In genomic region chr18:9934274-9934673, GRCh38 we compare ENCODE assay signal across 17 cellular contexts. TPM values are rescaled to one million over a fixed set of nuclear protein-coding genes. Genes with fewer than 3 reads are reported as not detected.
A peak's percentile ranks its signal among the peaks of the same experiment; 100 is the strongest.
DNase-seq lines count a peak whose midpoint lies in the region; ATAC-seq and TF ChIP-seq lines count a peak whose summit lies in the region.
"Had no signal": no experiment of that assay in that cellular context is flagged by ENCODE, and none has a peak within 500 bp of the region (broad histone marks: within the 10 kb centered on the region; RNA-seq: fewer than 3 reads in every experiment).

No MANE protein-coding gene starts in this region.

- no peak overlapping the region for H3K9ac ChIP-seq in SK-N-MC (ENCODE audit: insufficient read length)
- no peak overlapping the region for H3K9ac ChIP-seq in colonic mucosa (ENCODE audit: low read depth in 2 of 2, low read length in 2 of 2)
- H3K9ac ChIP-seq: GM23248 had no signal

- DNase-seq in activated naive CD4-positive, alpha-beta T cell treated with Interleukin-2 at 50 U/mL for 16 hours, result no peak
- DNase-seq in SK-N-MC (ENCODE audit: low read depth, low spot score), result no peak
- no peak for DNase-seq in left lung
- DNase-seq in psoas muscle, result no peak
- no peak for DNase-seq in colonic mucosa
- DNase-seq in RPMI8226, result no peak
- DNase-seq in foreskin keratinocyte, result no peak
- DNase-seq: 8988T, DND-41, GM23248, NCI-H1105, NCI-H1694, NCI-H2081 treated with DMSO at 0.1 percent for 48 hours, SHP77 had no signal

- no peak for ATAC-seq in left lung
- ATAC-seq in psoas muscle, result no peak
- no peak for ATAC-seq in foreskin keratinocyte

- no peak overlapping the region for H3K4me3 Mint-ChIP-seq in activated naive CD4-positive, alpha-beta T cell treated with anti-CD3 and anti-CD28 coated beads, Interleukin-2, amount 50 U/mL, for 24 hours
- H3K4me3 Mint-ChIP-seq: B cell had no signal

- H3K27me3 ChIP-seq in left lung (no peaks in the 10 kb centered on the region), psoas muscle (ENCODE audit: insufficient read depth in 3 of 3, low read length in 2 of 3) (no peaks in the 10 kb centered on the region), colonic mucosa (no peaks in the 10 kb centered on the region), foreskin keratinocyte (no peaks in the 10 kb centered on the region)

- TF ChIP-seq CTCF in left lung (IDR thresholded peaks at IDR 0.05) (no peak), psoas muscle (IDR thresholded peaks at IDR 0.05) (no peak), colonic mucosa (IDR thresholded peaks at IDR 0.05) (no peak), foreskin keratinocyte (conservative IDR thresholded peaks at IDR 0.05) (no peak)

- H3K4me1 Mint-ChIP-seq in activated naive CD4-positive, alpha-beta T cell treated with anti-CD3 and anti-CD28 coated beads, Interleukin-2, amount 50 U/mL, for 24 hours, result peaks cover 42% of the 10 kb centered on the region

- peaks cover 11% of the 10 kb centered on the region for H3K36me3 Mint-ChIP-seq in activated naive CD4-positive, alpha-beta T cell treated with anti-CD3 and anti-CD28 coated beads, Interleukin-2, amount 50 U/mL, for 24 hours

- H3K36me3 ChIP-seq in SK-N-MC (ENCODE audit: insufficient read depth, low read length) (peaks cover 68% of the 10 kb centered on the region), left lung (peaks cover 5 to 60% of the 10 kb centered on the region in 2 donors), psoas muscle (ENCODE audit: insufficient read depth in 1 of 2, low read depth in 1 of 2) (peaks cover 2 to 58% of the 10 kb centered on the region in 2 donors), colonic mucosa (no peaks in the 10 kb centered on the region)

- H3K4me1 ChIP-seq in left lung, result peaks cover 9 to 39% of the 10 kb centered on the region in 2 donors
- H3K4me1 ChIP-seq in psoas muscle, result peaks cover 35% of the 10 kb centered on the region
- no peaks in the 10 kb centered on the region for H3K4me1 ChIP-seq in colonic mucosa
- peaks cover 10% of the 10 kb centered on the region for H3K4me1 ChIP-seq in foreskin keratinocyte

- intact Hi-C loops in left lung (cut with DNase I) (no loop called here), psoas muscle (cut with DNase I) (no loop called here), colonic mucosa (cut with DNase I) (no loop called here)

- H3K9me3 ChIP-seq in SK-N-MC (ENCODE audit: low read depth, low read length) (no peaks in the 10 kb centered on the region), left lung (no peaks in the 10 kb centered on the region), psoas muscle (no peaks in the 10 kb centered on the region), colonic mucosa (no peaks in the 10 kb centered on the region)

- 0 out of 2 replicates have a peak overlapping the region, but pooled peaks have one; percentile 22 for H3K27ac ChIP-seq in SK-N-MC
- peak overlapping the region; percentile 22 to 26 for H3K27ac ChIP-seq in left lung
- H3K27ac ChIP-seq in psoas muscle, result peak overlapping the region; percentile 62
- no peak overlapping the region for H3K27ac ChIP-seq in colonic mucosa
- H3K27ac ChIP-seq in foreskin keratinocyte, result no peak overlapping the region
- H3K27ac ChIP-seq: GM23248 had no signal

- 77 to 92% (median 79%) methylated on average over 3 of the region's 3 CpGs for WGBS in psoas muscle, 3 donors

- H3K27me3 Mint-ChIP-seq in activated naive CD4-positive, alpha-beta T cell treated with anti-CD3 and anti-CD28 coated beads, Interleukin-2, amount 50 U/mL, for 24 hours, result no peaks in the 10 kb centered on the region
- H3K27me3 Mint-ChIP-seq: B cell had no signal

- H3K4me3 ChIP-seq in SK-N-MC (no peak overlapping the region), left lung (no peak overlapping the region), psoas muscle (no peak overlapping the region), colonic mucosa (no peak overlapping the region)
- H3K4me3 ChIP-seq: GM23248 had no signal

- peak overlapping the region; percentile 89 for H3K27ac Mint-ChIP-seq in activated naive CD4-positive, alpha-beta T cell treated with anti-CD3 and anti-CD28 coated beads, Interleukin-2, amount 50 U/mL, for 24 hours
- H3K27ac Mint-ChIP-seq: B cell had no signal

- no peaks in the 10 kb centered on the region for H3K9me3 Mint-ChIP-seq in activated naive CD4-positive, alpha-beta T cell treated with anti-CD3 and anti-CD28 coated beads, Interleukin-2, amount 50 U/mL, for 24 hours

RNA-seq across cellular contexts. Expression of gene VAPA, which starts 20.5 kb away (rescaled TPM):
- total RNA-seq in left lung (100 to 1,000 TPM; 197 to 214 TPM), psoas muscle (100 to 1,000 TPM; 168 to 259 (median 235) TPM), colonic mucosa (100 to 1,000 TPM; 224 to 295 TPM), foreskin keratinocyte (247 and 251 TPM in 2 replicates)
- polyA plus RNA-seq in psoas muscle (100 to 1,000 TPM; 173 to 328 (median 225) TPM), foreskin keratinocyte (134 and 162 TPM in 2 replicates)

RNA-seq across cellular contexts. Expression of gene TXNDC2, which starts 48.5 kb away (rescaled TPM):
- total RNA-seq in left lung (under 1 TPM; 0.09 to 0.18 TPM), psoas muscle (under 1 TPM in 1 of 4 donors, not detected in 3; 0.19 TPM), colonic mucosa (not detected), foreskin keratinocyte (not detected in 2 replicates)
- polyA plus RNA-seq in psoas muscle (under 1 TPM in 1 of 3 donors, not detected in 2; 0.04 TPM), foreskin keratinocyte (0.02 TPM in 1 of 2 replicates, not detected in the other)
- total RNA-seq: G401, GM23248 had no signal
- polyA plus RNA-seq: GM23248 had no signal

Comparison
In these comparisons a context has a peak if more than half of its experiments do, and no peak if none do; other contexts are left out.
1. H3K27ac ChIP-seq: peak in SK-N-MC (single experiment), left lung (2 of 2) and psoas muscle (single experiment); none in colonic mucosa (single experiment) and foreskin keratinocyte (single experiment).